In the genomic region with DNA sequence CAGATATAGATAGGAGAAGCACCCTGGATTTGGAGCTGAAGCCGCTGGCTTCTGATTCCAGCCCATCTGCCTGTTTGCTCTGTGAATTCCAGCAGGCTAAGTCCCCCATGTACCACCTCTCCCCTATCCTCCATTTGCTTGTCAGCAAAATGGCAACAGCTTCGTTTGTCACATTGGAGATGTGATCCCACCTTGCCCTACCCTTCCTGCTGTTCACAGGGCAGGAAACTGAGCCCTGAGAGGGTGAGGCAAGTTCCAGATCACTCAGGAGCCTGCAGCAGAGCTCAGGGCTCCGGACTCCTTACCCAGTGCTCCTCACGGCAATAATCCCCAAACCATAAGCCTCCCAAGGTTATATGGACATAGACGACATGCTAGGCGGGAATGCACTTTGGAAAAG, we compare ENCODE assay signal across 8 cellular contexts. TPM values are rescaled to one million over a fixed set of nuclear protein-coding genes. Genes with fewer than 3 reads are reported as not detected.
DNase-seq lines count a peak whose midpoint lies in the region; ATAC-seq and TF ChIP-seq lines count a peak whose summit lies in the region.

No MANE protein-coding gene starts in this region.

- H4K20me1 ChIP-seq in OCI-LY7 (ENCODE audit: insufficient read depth, low read length), result 0 out of 2 replicates have a peak, but pooled peaks cover 3% of the 10 kb centered on the region

- DNase-seq in OCI-LY7 (ENCODE audit: low spot score) (no peak), sciatic nerve (ENCODE audit: low spot score) (no peak), omental fat pad (ENCODE audit: low spot score) (no peak)
- DNase-seq in effector memory CD4-positive, alpha-beta T cell, result no peak

- ATAC-seq in HG03280 (IDR thresholded peaks at IDR 0.05; ENCODE audit: unreplicated experiment) (no peak), GM19351 (IDR thresholded peaks at IDR 0.05; ENCODE audit: unreplicated experiment) (no peak), sciatic nerve (no peak), omental fat pad (ENCODE audit: low FRiP score) (no peak)

- H3K4me3 ChIP-seq in OCI-LY7 (ENCODE audit: low read depth, low read length, poor library complexity, severe bottlenecking) (peak overlapping the region; percentile 30), parathyroid adenoma (ENCODE audit: low read depth, low read length) (peak overlapping the region; percentile 26)
- H3K4me3 ChIP-seq in effector memory CD4-positive, alpha-beta T cell (ENCODE audit: insufficient read depth, low read depth, low read length, poor library complexity, severe bottlenecking), result peak overlapping the region; percentile 6

- H3K9me3 ChIP-seq in OCI-LY7 (ENCODE audit: low read length) (no peaks in the 10 kb centered on the region), parathyroid adenoma (ENCODE audit: control insufficient read depth, low read length) (no peaks in the 10 kb centered on the region)
- H3K9me3 ChIP-seq in effector memory CD4-positive, alpha-beta T cell (ENCODE audit: control insufficient read depth, low read length), result no peaks in the 10 kb centered on the region

- H3K4me1 ChIP-seq in OCI-LY7 (ENCODE audit: insufficient read depth, low read length, poor library complexity, severe bottlenecking) (peaks cover 84% of the 10 kb centered on the region), parathyroid adenoma (peaks cover 40% of the 10 kb centered on the region)
- peaks cover 60% of the 10 kb centered on the region for H3K4me1 ChIP-seq in effector memory CD4-positive, alpha-beta T cell (ENCODE audit: control insufficient read depth, insufficient read depth, low read length, poor library complexity, severe bottlenecking)

- H3K9ac ChIP-seq in parathyroid adenoma, result no peak overlapping the region

- H3K9me2 ChIP-seq in OCI-LY7 (ENCODE audit: insufficient read depth, low read length), result no peaks in the 10 kb centered on the region

- H3K36me3 ChIP-seq in OCI-LY7 (ENCODE audit: insufficient read depth, low read length) (peaks cover 89% of the 10 kb centered on the region), parathyroid adenoma (ENCODE audit: control insufficient read depth, insufficient read depth, low read length) (no peaks in the 10 kb centered on the region)
- peaks cover 12% of the 10 kb centered on the region for H3K36me3 ChIP-seq in effector memory CD4-positive, alpha-beta T cell (ENCODE audit: control insufficient read depth, insufficient read depth, low read length)

- no peak overlapping the region for H2AFZ ChIP-seq in OCI-LY7 (ENCODE audit: low read length)
- no peak overlapping the region for H2AFZ ChIP-seq in parathyroid adenoma

- BruUV-seq in OCI-LY7 (replicated peaks; lab: Mats Ljungman, UMichigan), result no TSS peak

- POLR2A ChIA-PET in OCI-LY7 (lab: Charles Lee), result interaction anchor here (0.9 to 4.2 kb wide), 5 partner anchors 8 to 21 kb away, joined by 4 to 24 read pairs (median 6); no protein-coding TSS in a partner anchor

- H3K27me3 ChIP-seq in effector memory CD4-positive, alpha-beta T cell (replicated peaks; ENCODE audit: control insufficient read depth, insufficient read depth, low read length, poor library complexity, severe bottlenecking), result no peaks in the 10 kb centered on the region
- no peaks in the 10 kb centered on the region for H3K27me3 ChIP-seq in parathyroid adenoma (ENCODE audit: control insufficient read depth, insufficient read depth, low read length)

- TF ChIP-seq CTCF in C4-2B (conservative IDR thresholded peaks at IDR 0.05) (no peak), OCI-LY7 (conservative IDR thresholded peaks at IDR 0.05; ENCODE audit: low read length) (no peak), parathyroid adenoma (IDR thresholded peaks at IDR 0.05) (no peak), omental fat pad (IDR thresholded peaks at IDR 0.05) (no peak)

- CTCF ChIA-PET in OCI-LY7 (lab: Charles Lee; ENCODE audit: unreplicated experiment), result interaction anchor here (0.5 to 1.7 kb wide), 3 partner anchors 8 to 1026 kb away, joined by 3 to 7 read pairs (median 5); no protein-coding TSS in a partner anchor

- peak overlapping the region; percentile 79 for H3K4me2 ChIP-seq in OCI-LY7 (ENCODE audit: low read length)
- peak overlapping the region; percentile 41 for H3K4me2 ChIP-seq in parathyroid adenoma (ENCODE audit: low read length)

- intact Hi-C loops in OCI-LY7 (cut with micrococcal nuclease; ENCODE audit: unreplicated experiment), result loop anchor here (1.0 to 5.0 kb wide), 3 partner anchors 9 to 261 kb away; a partner anchor contains a TSS
- intact Hi-C loops in sciatic nerve (cut with DNase I), result no loop called here

- H3K79me2 ChIP-seq in OCI-LY7 (ENCODE audit: insufficient read depth, low read depth, low read length) (peaks cover 79% of the 10 kb centered on the region), parathyroid adenoma (peaks cover 13% of the 10 kb centered on the region)

- H3K27ac ChIP-seq in C4-2B (peak overlapping the region; percentile 99), OCI-LY7 (ENCODE audit: low read depth, low read length, poor library complexity, severe bottlenecking) (peak overlapping the region; percentile 93), parathyroid adenoma (peak overlapping the region; percentile 92)
- peak overlapping the region; percentile 43 for H3K27ac ChIP-seq in effector memory CD4-positive, alpha-beta T cell (ENCODE audit: insufficient read depth, low read length, poor library complexity, severe bottlenecking)

RNA-seq across cellular contexts. Expression of a gene that starts 14.9 kb away (rescaled TPM):
- 45.7 and 66.6 TPM in 2 replicates for total RNA-seq in OCI-LY7 (2014; rRNA removed; shearing (Covaris generic))
- 78.9 and 93.4 TPM in 2 replicates for total RNA-seq in OCI-LY7 (2022)
- total RNA-seq in sciatic nerve, result 968 TPM
- 10 to 100 TPM; 13.4 to 71.5 (median 48.0) TPM for total RNA-seq in omental fat pad

Comparison
In these comparisons a context has a peak if more than half of its experiments do, and no peak if none do; other contexts are left out.
1. H3K27ac ChIP-seq: peak in every context shown above with its lines; median percentile 99 in C4-2B; 93 in OCI-LY7; 92 in parathyroid adenoma; 43 in effector memory CD4-positive, alpha-beta T cell.
2. RNA of a gene that starts 14.9 kb away (total RNA-seq): 968 TPM in sciatic nerve (single experiment); 45.7 to 93.4 TPM in OCI-LY7 and 13.4 to 71.5 TPM in omental fat pad; every median in the first group is over 10 times any median in the second.
3. Peak in every context shown above with its lines, with median percentiles within 50 percentile points of each other: H3K4me3 ChIP-seq.